Comparison of ENCODE assay signal across 1 cellular context in the genomic region with DNA sequence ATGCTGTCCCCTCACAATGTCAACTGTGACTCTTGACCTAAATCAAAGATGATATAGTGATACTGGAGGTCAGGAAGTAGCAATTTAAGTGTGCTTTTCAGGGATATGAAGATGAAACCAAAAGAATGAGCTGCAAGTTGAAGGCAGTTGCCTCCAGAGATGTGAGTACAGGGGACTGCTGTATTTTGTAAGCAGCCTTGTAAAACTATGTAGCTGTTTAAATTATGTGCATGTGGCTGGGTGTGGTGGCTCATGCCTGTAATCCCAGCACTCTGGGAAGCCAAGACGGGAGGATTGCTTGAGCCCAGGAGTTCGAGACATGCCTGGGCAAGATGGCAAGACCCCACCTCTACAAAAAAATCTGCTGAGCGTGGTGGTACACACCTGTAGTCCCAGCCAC.
TF ChIP-seq lines count a peak whose summit lies in the region.

No MANE protein-coding gene starts in this region.

TF ChIP-seq in IMR-90, 13 proteins besides CTCF, POLR2A, EP300 and RAD21:
- TF ChIP-seq MAFK (IDR thresholded peaks at IDR 0.05; ENCODE audit: low read depth, low read length) (no peak), NFE2L2 (IDR thresholded peaks at IDR 0.05; ENCODE audit: low read depth, low read length) (no peak), BHLHE40 (IDR thresholded peaks at IDR 0.05; ENCODE audit: low read depth, low read length) (no peak), CEBPB (IDR thresholded peaks at IDR 0.05; ENCODE audit: low read depth, low read length) (no peak), SMC3 (IDR thresholded peaks at IDR 0.05; ENCODE audit: low read depth, low read length) (no peak)
